18 cellular contexts compared by ENCODE assay signal in the genomic region with DNA sequence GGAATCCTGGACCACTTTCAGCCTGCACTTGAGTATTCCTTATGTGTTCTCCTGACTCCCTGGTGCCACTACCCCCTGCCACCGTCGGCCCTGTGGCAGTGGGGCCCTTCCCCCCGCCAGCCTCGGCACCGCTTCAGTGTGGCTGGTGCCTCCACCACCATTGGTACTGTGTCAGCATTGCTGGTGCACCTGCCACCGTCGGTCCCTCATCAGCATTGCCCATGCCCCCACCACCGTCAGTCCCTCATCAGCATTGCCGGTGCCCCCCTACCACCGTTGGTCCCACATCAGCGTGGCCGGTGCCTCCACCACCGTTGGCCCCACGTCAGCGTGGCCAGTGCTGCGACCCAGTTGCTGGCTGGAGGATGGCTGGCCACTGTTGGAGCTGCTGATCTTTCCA.
A peak's percentile ranks its signal among the peaks of the same experiment; 100 is the strongest.
DNase-seq lines count a peak whose midpoint lies in the region; ATAC-seq, FAIRE-seq and TF ChIP-seq lines count a peak whose summit lies in the region.
"Had no signal": no experiment of that assay in that cellular context is flagged by ENCODE, and none has a peak within 500 bp of the region (broad histone marks: within the 10 kb centered on the region; RNA-seq: fewer than 3 reads in every experiment).

No MANE protein-coding gene starts in this region.

- CTCF ChIA-PET in H1 (lab: Charles Lee; ENCODE audit: partially characterized antibody) = interaction anchor here (0.7 to 1.2 kb wide), 3 partner anchors 9 to 343 kb away, joined by 3 to 5 read pairs (median 3); no protein-coding TSS in a partner anchor
- CTCF ChIA-PET in T-cell (lab: Charles Lee) = interaction anchor here in 1 of 2 donors (0.6 kb wide), 1 partner anchor 185 kb away, joined by 3 read pairs; no protein-coding TSS in a partner anchor

- no peak overlapping the region for H3K4ac ChIP-seq in H1 (replicated peaks; ENCODE audit: insufficient read length, low read depth, low read length)

- no peak for DNase-seq in GM23338 (ENCODE audit: low spot score)
- no peak for DNase-seq in H1 (ENCODE audit: low read depth in 1 of 2, low spot score in 2 of 2)
- no peak for DNase-seq in neural progenitor cell (ENCODE audit: low spot score)
- no peak for DNase-seq in T-cell
- no peak for DNase-seq in activated gamma-delta T cell (lab: John Stamatoyannopoulos, UW)
- DNase-seq: 8988T; CD4-positive, alpha-beta memory T cell; DMS153; DMS79; GDM1; HCEC 1CT had no signal

- TF ChIP-seq EP300 in H1 (IDR thresholded peaks at IDR 0.05; ENCODE audit: borderline replicate concordance in 1 of 2, low read depth in 2 of 2, low read length in 2 of 2) = no peak

- H2BK12ac ChIP-seq in H1 (ENCODE audit: low read depth, low read length) = peak overlapping the region; percentile 96; the same call in 1 of the 2 replicates

- H4K91ac ChIP-seq in H1 (replicated peaks; ENCODE audit: insufficient read length, low read length) = peak overlapping the region; percentile 83

- POLR2A ChIA-PET in H1 (lab: Charles Lee; ENCODE audit: partially characterized antibody) = interaction anchor here (1.1 kb wide), 1 partner anchor 11 kb away, joined by 4 read pairs; no protein-coding TSS in a partner anchor
- POLR2A ChIA-PET in T-cell (lab: Charles Lee) = no interaction called here

- H3K23ac ChIP-seq in H1 (ENCODE audit: insufficient read length) = no peak overlapping the region

- no peak overlapping the region for H3K4me3 ChIP-seq in GM23338
- H3K4me3 ChIP-seq in H1 (ENCODE audit: extremely low read depth in 1 of 4, insufficient read depth in 2 of 4, low read depth in 3 of 4, low read length in 4 of 4) = no peak overlapping the region
- no peak overlapping the region for H3K4me3 ChIP-seq in neural progenitor cell
- H3K4me3 ChIP-seq: BLaER1 had no signal

- no peak for TF ChIP-seq POLR2A in H1 (IDR thresholded peaks at IDR 0.05; ENCODE audit: control extremely low read depth in 1 of 2, low read depth in 2 of 2, low read length in 2 of 2)

- no peaks in the 10 kb centered on the region for H3K23me2 ChIP-seq in H1 (ENCODE audit: low read depth, low read length)

- no peak for FAIRE-seq in H1 (lab: Jason Lieb, UNC)
- FAIRE-seq: GM12892, HTR-8/SVneo had no signal

- peak overlapping the region; percentile 98 for H2BK15ac ChIP-seq in H1 (ENCODE audit: low read length)

- peak overlapping the region; percentile 76 for H2BK20ac ChIP-seq in H1 (ENCODE audit: low read length)

- 0 out of 2 replicates have a peak, but pooled peaks cover 2% of the 10 kb centered on the region for H3K79me1 ChIP-seq in H1 (ENCODE audit: low read depth, low read length)

- no peaks in the 10 kb centered on the region for H3K9me2 ChIP-seq in GM23338 (ENCODE audit: insufficient read depth)

- no peak overlapping the region for H3K4me2 ChIP-seq in GM23338
- H3K4me2 ChIP-seq in H1 (ENCODE audit: insufficient read depth in 1 of 2, low read depth in 2 of 2, low read length in 2 of 2) = no peak overlapping the region
- no peak overlapping the region for H3K4me2 ChIP-seq in neural progenitor cell
- H3K4me2 ChIP-seq: BLaER1 had no signal

- H4K5ac ChIP-seq in H1 (ENCODE audit: insufficient read length, low read depth, low read length) = no peak overlapping the region

- no peak overlapping the region for H3K27ac ChIP-seq in GM23338 (ENCODE audit: low read depth)
- H3K27ac ChIP-seq in H1 (ENCODE audit: low read depth, low read length) = no peak overlapping the region
- no peak overlapping the region for H3K27ac ChIP-seq in neural progenitor cell
- H3K27ac ChIP-seq: BLaER1 had no signal

- 95% methylated on average over 16 of the region's 16 CpGs; no CpG with 5 or more reads in 1 of the 2 experiments for WGBS in H1 (ENCODE audit: extremely low coverage in 1 of 2, insufficient coverage in 1 of 2, insufficient read length in 1 of 2, insufficient replicate concordance in 2 of 2, low coverage in 1 of 2, low lambda C conversion rate in 2 of 2, missing lambda C conversion rate in 1 of 2), 2 experiments

- peak overlapping the region; percentile 40; the same call in 1 of the 2 replicates for H3K18ac ChIP-seq in H1 (ENCODE audit: extremely low read depth, low read length)

- no peak overlapping the region for H2BK120ac ChIP-seq in H1 (replicated peaks; ENCODE audit: low read depth, low read length)

- H3F3A ChIP-seq in GM23338 (replicated peaks; ENCODE audit: low read depth) (no peaks in the 10 kb centered on the region), neural progenitor cell (ENCODE audit: low read depth) (peaks cover 74% of the 10 kb centered on the region)

- H3K27ac Mint-ChIP-seq in GM23338 (peak overlapping the region; percentile 76; the same call in 1 of the 2 replicates), neural progenitor cell (peak overlapping the region; percentile 70), T-cell (no peak overlapping the region)
- H3K27ac Mint-ChIP-seq in stimulated activated memory B cell treated with anti-CD40 and anti-IgM and Interleukin-4, amounts not matched to agents 10 μg/mL and 1 μg/mL and 100 μg/mL, for 72 hours = no peak overlapping the region
- H3K27ac Mint-ChIP-seq: CD14-positive monocyte, IgD-negative memory B cell had no signal

- H3K4me3 Mint-ChIP-seq in GM23338 = no peak overlapping the region
- H3K4me3 Mint-ChIP-seq in neural progenitor cell = no peak overlapping the region
- no peak overlapping the region for H3K4me3 Mint-ChIP-seq in stimulated activated memory B cell treated with anti-CD40 and anti-IgM and Interleukin-4, amounts not matched to agents 10 μg/mL and 1 μg/mL and 100 μg/mL, for 72 hours
- no peak overlapping the region for H3K4me3 Mint-ChIP-seq in T-cell
- H3K4me3 Mint-ChIP-seq: CD14-positive monocyte; CD4-positive, alpha-beta memory T cell; IgD-negative memory B cell had no signal

- H3K27me3 ChIP-seq in GM23338 (ENCODE audit: insufficient read depth) (no peaks in the 10 kb centered on the region), H1 (replicated peaks in 1 of 4; ENCODE audit: control insufficient read depth in 3 of 4, extremely low read depth in 1 of 4, insufficient read depth in 3 of 4, low read length in 3 of 4) (no peaks in the 10 kb centered on the region), neural progenitor cell (no peaks in the 10 kb centered on the region)
- H3K27me3 ChIP-seq: BLaER1 had no signal

- H2AFZ ChIP-seq in GM23338 = no peak overlapping the region
- no peak overlapping the region for H2AFZ ChIP-seq in H1 (ENCODE audit: low read length)
- H2AFZ ChIP-seq in neural progenitor cell (replicated peaks) = no peak overlapping the region

- H3K14ac ChIP-seq in H1 (ENCODE audit: insufficient read length) = no peak overlapping the region

- TF ChIP-seq RAD21 in H1 (IDR thresholded peaks at IDR 0.05 in 1 of 2, conservative IDR thresholded peaks at IDR 0.05 in 1 of 2; ENCODE audit: low read depth in 2 of 2, low read length in 2 of 2) = no peak

- H3K4me1 ChIP-seq in GM23338 (ENCODE audit: insufficient read depth) = peaks cover 60% of the 10 kb centered on the region
- peaks cover 9 to 34% (median 22%) of the 10 kb centered on the region in 4 experiments for H3K4me1 ChIP-seq in H1 (replicated peaks in 1 of 4; ENCODE audit: control insufficient read depth in 3 of 4, insufficient read depth in 4 of 4, low read length in 3 of 4)
- peaks cover 85% of the 10 kb centered on the region for H3K4me1 ChIP-seq in neural progenitor cell
- H3K4me1 ChIP-seq: BLaER1 had no signal

- no peak overlapping the region; a peak in 1 of 7 replicates for H3K9ac ChIP-seq in H1 (replicated peaks in 1 of 4; ENCODE audit: extremely low read depth in 1 of 4, low read depth in 3 of 4, low read length in 3 of 4)
- H3K9ac ChIP-seq in neural progenitor cell = no peak overlapping the region
- H3K9ac ChIP-seq: BLaER1 had no signal

- ATAC-seq in GM23338 = no peak
- peak; percentile 39 for ATAC-seq in stimulated activated memory B cell treated with anti-CD40 and anti-IgM and Interleukin-4, amounts not matched to agents 10 μg/mL and 1 μg/mL and 100 μg/mL, for 72 hours
- no peak for ATAC-seq in T-cell (replicated peaks in 1 of 4)
- ATAC-seq in GM21390 (IDR thresholded peaks at IDR 0.05; ENCODE audit: unreplicated experiment) = no peak

- 0 out of 2 replicates have a peak overlapping the region, but pooled peaks have one; percentile 58 for H4K8ac ChIP-seq in H1 (ENCODE audit: extremely low read depth, insufficient read depth, low read length)

- TF ChIP-seq CTCF in GM23338 (conservative IDR thresholded peaks at IDR 0.05; ENCODE audit: low read depth in 2 of 2) (no peak), H1 (IDR thresholded peaks at IDR 0.05; ENCODE audit: control extremely low read depth in 1 of 3, insufficient read depth in 1 of 3, low read depth in 1 of 3, low read length in 3 of 3) (no peak), neural progenitor cell (IDR thresholded peaks at IDR 0.05) (no peak)

- H3K36me3 Mint-ChIP-seq in GM23338 (ENCODE audit: low read depth) (no peaks in the 10 kb centered on the region; the same call in 2 of the 3 replicates), neural progenitor cell (peaks cover 17% of the 10 kb centered on the region), T-cell (peaks cover 10% of the 10 kb centered on the region)
- peaks cover 10% of the 10 kb centered on the region for H3K36me3 Mint-ChIP-seq in stimulated activated memory B cell treated with anti-CD40 and anti-IgM and Interleukin-4, amounts not matched to agents 10 μg/mL and 1 μg/mL and 100 μg/mL, for 72 hours
- H3K36me3 Mint-ChIP-seq: CD14-positive monocyte had no signal

- H3K9me3 Mint-ChIP-seq in GM23338 (no peaks in the 10 kb centered on the region), neural progenitor cell (no peaks in the 10 kb centered on the region), T-cell (no peaks in the 10 kb centered on the region)
- no peaks in the 10 kb centered on the region for H3K9me3 Mint-ChIP-seq in stimulated activated memory B cell treated with anti-CD40 and anti-IgM and Interleukin-4, amounts not matched to agents 10 μg/mL and 1 μg/mL and 100 μg/mL, for 72 hours
- H3K9me3 Mint-ChIP-seq: CD14-positive monocyte, IgD-negative memory B cell had no signal

- H3K9me3 ChIP-seq in H1 (ENCODE audit: insufficient read depth in 2 of 2, low read depth in 1 of 2, low read length in 1 of 2) = no peaks in the 10 kb centered on the region
- H3K9me3 ChIP-seq in neural progenitor cell (ENCODE audit: low read depth) = no peaks in the 10 kb centered on the region
- H3K9me3 ChIP-seq: BLaER1 had no signal

- H3K4me1 Mint-ChIP-seq in GM23338 (peaks cover 63% of the 10 kb centered on the region), neural progenitor cell (peaks cover 87% of the 10 kb centered on the region), T-cell (peaks cover 0 to 3% (median 0%) of the 10 kb centered on the region in 3 donors)
- H3K4me1 Mint-ChIP-seq in stimulated activated memory B cell treated with anti-CD40 and anti-IgM and Interleukin-4, amounts not matched to agents 10 μg/mL and 1 μg/mL and 100 μg/mL, for 72 hours = peaks cover 39% of the 10 kb centered on the region

- no peak overlapping the region for H3K56ac ChIP-seq in H1 (replicated peaks; ENCODE audit: insufficient read length, low read depth, low read length)

- peaks cover 5% of the 10 kb centered on the region for H3K27me3 Mint-ChIP-seq in GM23338 (ENCODE audit: insufficient read depth, low read depth, poor library complexity)
- peaks cover 2% of the 10 kb centered on the region for H3K27me3 Mint-ChIP-seq in neural progenitor cell (ENCODE audit: insufficient read depth, low read depth)
- no peaks in the 10 kb centered on the region for H3K27me3 Mint-ChIP-seq in stimulated activated memory B cell treated with anti-CD40 and anti-IgM and Interleukin-4, amounts not matched to agents 10 μg/mL and 1 μg/mL and 100 μg/mL, for 72 hours
- no peaks in the 10 kb centered on the region for H3K27me3 Mint-ChIP-seq in T-cell
- H3K27me3 Mint-ChIP-seq: CD4-positive, alpha-beta memory T cell; IgD-negative memory B cell had no signal

- no peaks in the 10 kb centered on the region for H3K36me3 ChIP-seq in GM23338 (ENCODE audit: insufficient read depth)
- H3K36me3 ChIP-seq in H1 (ENCODE audit: control insufficient read depth in 2 of 4, insufficient read depth in 4 of 4, low read length in 3 of 4) = no peaks in the 10 kb centered on the region
- H3K36me3 ChIP-seq in neural progenitor cell = no peaks in the 10 kb centered on the region
- H3K36me3 ChIP-seq: BLaER1 had no signal

- H4K20me1 ChIP-seq in GM23338 (replicated peaks; ENCODE audit: insufficient read depth) (no peaks in the 10 kb centered on the region), H1 (replicated peaks in 1 of 2; ENCODE audit: control insufficient read depth in 1 of 2, insufficient read depth in 2 of 2, low read length in 2 of 2) (no peaks in the 10 kb centered on the region), neural progenitor cell (ENCODE audit: low read depth) (no peaks in the 10 kb centered on the region)
- H4K20me1 ChIP-seq: BLaER1 had no signal

- H3K79me2 ChIP-seq in GM23338 (replicated peaks; ENCODE audit: insufficient read depth) = no peaks in the 10 kb centered on the region
- no peaks in the 10 kb centered on the region for H3K79me2 ChIP-seq in H1 (ENCODE audit: control insufficient read depth in 1 of 2, insufficient read depth in 2 of 2, low read length in 2 of 2)
- H3K79me2 ChIP-seq in neural progenitor cell (ENCODE audit: low read depth) = peaks cover 30% of the 10 kb centered on the region

- H2BK5ac ChIP-seq in H1 (ENCODE audit: low read depth, low read length) = peak overlapping the region; percentile 83; the same call in 1 of the 2 replicates

- H2AK5ac ChIP-seq in H1 (ENCODE audit: low read depth, low read length) = peak overlapping the region; percentile 93

Comparison
In these comparisons a context has a peak if more than half of its experiments do, and no peak if none do; other contexts are left out.
1. H3K27ac Mint-ChIP-seq: peak in GM23338 (single experiment) and neural progenitor cell (single experiment); none in stimulated activated memory B cell treated with anti-CD40 and anti-IgM and Interleukin-4, amounts not matched to agents 10 μg/mL and 1 μg/mL and 100 μg/mL, for 72 hours (single experiment) and T-cell (0 of 2).